ENCODE assay signal across 27 cellular contexts in genomic region chr1:112417985-112418607, GRCh38.
"Had no signal": no experiment of that assay in that cellular context is flagged by ENCODE, and none has a peak within 500 bp of the region (broad histone marks: within the 10 kb centered on the region; RNA-seq: fewer than 3 reads in every experiment).

No MANE protein-coding gene starts in this region.

- H3K9me3 Mint-ChIP-seq: activated CD4-positive, alpha-beta T cell treated with anti-CD3 and anti-CD28 coated beads, Interleukin-2, amount 10 ng/mL, durations not matched to agents 7 days and 5 days; activated CD8-positive, alpha-beta T cell treated with anti-CD3 and anti-CD28 coated beads for 36 hours; activated naive CD4-positive, alpha-beta T cell treated with anti-CD3 and anti-CD28 coated beads, Interleukin-2, amount 10 ng/mL, durations not matched to agents 7 days and 5 days; activated naive CD8-positive, alpha-beta T cell treated with anti-CD3 and anti-CD28 coated beads for 36 hours; activated T-cell treated with anti-CD3 and anti-CD28 coated beads, Interleukin-2, amount 50 U/mL, for 72 hours; activated T-helper 2 cell treated with anti-CD3 and anti-CD28 coated beads, Interferon-gamma antibody, Interleukin-2, Interleukin-4, amounts not matched to agents 10 μg/mL and 5 μg/mL and 100 μg/mL, durations not matched to agents 14 hours and 24 hours and 36 hours; T-cell had no signal

- DNase-seq: activated CD4-positive, alpha-beta T cell treated with anti-CD3 and anti-CD28 coated beads, Interleukin-2, amount 10 ng/mL, durations not matched to agents 7 days and 5 days; activated CD4-positive, CD25-positive, alpha-beta regulatory T cell; activated CD8-positive, alpha-beta memory T cell treated with anti-CD3 and anti-CD28 coated beads, Interleukin-2, amount 50 U/mL, for 4 hours; activated CD8-positive, alpha-beta T cell treated with anti-CD3 and anti-CD28 coated beads for 36 hours; activated gamma-delta T cell treated with Interleukin-2 at 50 U/mL for 16 hours; activated naive CD4-positive, alpha-beta T cell treated with anti-CD3 and anti-CD28 coated beads, Interleukin-2, amount 10 ng/mL, durations not matched to agents 7 days and 5 days; activated naive CD8-positive, alpha-beta T cell treated with anti-CD3 and anti-CD28 coated beads for 36 hours; activated T-cell treated with anti-CD3 and anti-CD28 coated beads, Interleukin-2, amount 50 U/mL, for 72 hours; aorta; central memory CD4-positive, alpha-beta T cell; Karpas-422; MM.1S; NCI-H1105; NCI-H1436; NCI-H1694 treated with DMSO at 0.1 percent for 48 hours; NCI-H2029 treated with DMSO at 0.1 percent for 48 hours; NCI-H524; PC-3; SHP77; T-cell; T-helper 2 cell had no signal

- H3K4me1 Mint-ChIP-seq: activated CD4-positive, alpha-beta T cell treated with anti-CD3 and anti-CD28 coated beads, Interleukin-2, amount 10 ng/mL, durations not matched to agents 7 days and 5 days; activated naive CD4-positive, alpha-beta T cell treated with anti-CD3 and anti-CD28 coated beads, Interleukin-2, amount 10 ng/mL, durations not matched to agents 7 days and 5 days; activated naive CD8-positive, alpha-beta T cell treated with anti-CD3 and anti-CD28 coated beads for 36 hours; T-cell had no signal

- H3K4me3 Mint-ChIP-seq: activated CD4-positive, alpha-beta T cell treated with anti-CD3 and anti-CD28 coated beads, Interleukin-2, amount 10 ng/mL, durations not matched to agents 7 days and 5 days; activated CD8-positive, alpha-beta T cell treated with anti-CD3 and anti-CD28 coated beads for 36 hours; activated naive CD4-positive, alpha-beta T cell treated with anti-CD3 and anti-CD28 coated beads, Interleukin-2, amount 10 ng/mL, durations not matched to agents 7 days and 5 days; activated naive CD8-positive, alpha-beta T cell treated with anti-CD3 and anti-CD28 coated beads for 36 hours; activated T-cell treated with anti-CD3 and anti-CD28 coated beads, Interleukin-2, amount 50 U/mL, for 72 hours; T-cell had no signal

- H3K27ac Mint-ChIP-seq: activated CD4-positive, alpha-beta T cell treated with anti-CD3 and anti-CD28 coated beads, Interleukin-2, amount 10 ng/mL, durations not matched to agents 7 days and 5 days; activated CD8-positive, alpha-beta T cell treated with anti-CD3 and anti-CD28 coated beads for 36 hours; activated naive CD4-positive, alpha-beta T cell treated with anti-CD3 and anti-CD28 coated beads, Interleukin-2, amount 10 ng/mL, durations not matched to agents 7 days and 5 days; activated naive CD8-positive, alpha-beta T cell treated with anti-CD3 and anti-CD28 coated beads for 36 hours; activated T-cell treated with anti-CD3 and anti-CD28 coated beads, Interleukin-2, amount 50 U/mL, for 72 hours; activated T-helper 2 cell treated with anti-CD3 and anti-CD28 coated beads, Interferon-gamma antibody, Interleukin-2, Interleukin-4, amounts not matched to agents 10 μg/mL and 5 μg/mL and 100 μg/mL, durations not matched to agents 14 hours and 24 hours and 36 hours; T-cell had no signal

- H3K4me1 ChIP-seq: SJSA1 had no signal

- H3K4me3 ChIP-seq: K562, SJSA1 had no signal

- FAIRE-seq: bronchial epithelial cell, K562, RCC 7860 had no signal

- H3K9me3 ChIP-seq: SJSA1 had no signal

- H3K36me3 Mint-ChIP-seq: activated naive CD4-positive, alpha-beta T cell treated with anti-CD3 and anti-CD28 coated beads, Interleukin-2, amount 10 ng/mL, durations not matched to agents 7 days and 5 days; T-cell had no signal

- H3K27ac ChIP-seq: SJSA1, VCaP had no signal

- H3K27me3 Mint-ChIP-seq: activated CD8-positive, alpha-beta T cell treated with anti-CD3 and anti-CD28 coated beads for 36 hours; activated naive CD4-positive, alpha-beta T cell treated with anti-CD3 and anti-CD28 coated beads, Interleukin-2, amount 10 ng/mL, durations not matched to agents 7 days and 5 days; activated naive CD8-positive, alpha-beta T cell treated with anti-CD3 and anti-CD28 coated beads for 36 hours; T-cell had no signal

- H3K27me3 ChIP-seq: SJSA1 had no signal
